Comparison of ENCODE assay signal across 7 cellular contexts in genomic region chr21:43427242-43427559, GRCh38. TPM values are rescaled to one million over a fixed set of nuclear protein-coding genes. Genes with fewer than 3 reads are reported as not detected.
DNase-seq lines count a peak whose midpoint lies in the region; ATAC-seq, FAIRE-seq and TF ChIP-seq lines count a peak whose summit lies in the region.
"Not testable (repeated sequence)": the region's sequence is repeated elsewhere in the genome, so short reads cannot be mapped to it uniquely, and the experiment has no call there.

No MANE protein-coding gene starts in this region.

- not testable (repeated sequence) for H3K14ac ChIP-seq in IMR-90 (replicated peaks; ENCODE audit: low read depth, low read length)

- H2BK5ac ChIP-seq in IMR-90 (ENCODE audit: low read depth, low read length, poor library complexity, severe bottlenecking) = not testable (repeated sequence)

- dilution Hi-C loops in IMR-90 (cut with HindIII; ENCODE audit: low sequenced_read_pairs, unreplicated experiment) = not testable (repeated sequence)

- CTCF ChIA-PET in IMR-90 (lab: Yijun Ruan, JAX); K562 (lab: Yijun Ruan, JAX; ENCODE audit: low intra/inter-chr PET ratio): not testable (repeated sequence)

- H2AFZ ChIP-seq in IMR-90 (replicated peaks; ENCODE audit: low read length, poor library complexity); K562 (ENCODE audit: low read depth, low read length): not testable (repeated sequence)

- TF ChIP-seq EP300 in K562 (IDR thresholded peaks at IDR 0.05; ENCODE audit: low read length) = not testable (repeated sequence)

- not testable (repeated sequence) for TF ChIP-seq CTCF in IMR-90 (conservative IDR thresholded peaks at IDR 0.05; ENCODE audit: low read depth, low read length); K562 (IDR thresholded peaks at IDR 0.05 in 2 of 3, conservative IDR thresholded peaks at IDR 0.05 in 1 of 3; ENCODE audit: insufficient read depth in 2 of 3, low read depth in 1 of 3, low read length in 3 of 3)

- not testable (repeated sequence) for H2BK15ac ChIP-seq in IMR-90 (ENCODE audit: low read depth, low read length)

- not testable (repeated sequence) for H3K27me3 ChIP-seq in IMR-90 (ENCODE audit: control insufficient read depth, insufficient read depth, low read length); K562 (ENCODE audit: control insufficient read depth in 2 of 2, insufficient read depth in 2 of 2, low read length in 2 of 2)

- DNase-seq in IMR-90; K562 (ENCODE audit: extremely low read depth in 1 of 4, low spot score in 3 of 4); memory B cell (ENCODE audit: low spot score in 2 of 2): not testable (repeated sequence)

- not testable (repeated sequence) for H3K9me1 ChIP-seq in IMR-90 (ENCODE audit: insufficient read depth, low read length); K562 (ENCODE audit: control insufficient read depth, insufficient read depth, low read length)

- H3K4me3 ChIP-seq in IMR-90 (ENCODE audit: insufficient read depth, low read depth, low read length); K562: not testable (repeated sequence)

- H2AK9ac ChIP-seq in IMR-90 (replicated peaks; ENCODE audit: low read depth, low read length, poor library complexity) = not testable (repeated sequence)

- intact Hi-C loops in IMR-90 (cut with micrococcal nuclease); K562 (cut with micrococcal nuclease): not testable (repeated sequence)

- H3K4me3 Mint-ChIP-seq in memory B cell = not testable (repeated sequence)

- not testable (repeated sequence) for H3K79me2 ChIP-seq in K562 (ENCODE audit: control insufficient read depth, insufficient read depth, low read length)

- H3K27me3 Mint-ChIP-seq in memory B cell = not testable (repeated sequence)

- not testable (repeated sequence) for H3K23ac ChIP-seq in IMR-90 (ENCODE audit: low read depth, low read length)

- not testable (repeated sequence) for TF ChIP-seq POLR2A in IMR-90 (IDR thresholded peaks at IDR 0.05; ENCODE audit: low read depth, low read length); K562 (conservative IDR thresholded peaks at IDR 0.05)

- not testable (repeated sequence) for H3K4me1 Mint-ChIP-seq in memory B cell

- H3K56ac ChIP-seq in IMR-90 (ENCODE audit: extremely low read depth, insufficient read depth, low read length) = not testable (repeated sequence)

- peak; percentile 77 for FAIRE-seq in K562 (lab: Jason Lieb, UNC)

- not testable (repeated sequence) for H3K4me2 ChIP-seq in IMR-90 (ENCODE audit: low read depth, low read length); K562 (ENCODE audit: insufficient read depth, low read length)

- not testable (repeated sequence) for H2BK20ac ChIP-seq in IMR-90 (ENCODE audit: low read depth, low read length)

- not testable (repeated sequence) for H3K36me3 ChIP-seq in IMR-90 (ENCODE audit: control insufficient read depth, insufficient read depth, low read length); K562 (ENCODE audit: control insufficient read depth, insufficient read depth, low read length)

- not testable (repeated sequence) for H4K91ac ChIP-seq in IMR-90 (ENCODE audit: insufficient read depth, low read depth, low read length)

- POLR2A ChIA-PET in IMR-90 (lab: Charles Lee; ENCODE audit: unreplicated experiment); K562 (lab: Yijun Ruan, JAX): not testable (repeated sequence)

- H2BK120ac ChIP-seq in IMR-90 (ENCODE audit: low read depth, low read length) = not testable (repeated sequence)

- H3K79me1 ChIP-seq in IMR-90 (ENCODE audit: low read depth in 1 of 2, low read length in 2 of 2) = not testable (repeated sequence)

- in situ Hi-C loops in IMR-90 (cut with MboI; ENCODE audit: low sequenced_read_pairs); K562 (cut with MboI): not testable (repeated sequence)

- H3K9ac ChIP-seq in IMR-90 (ENCODE audit: low read depth, low read length); K562 (ENCODE audit: insufficient read depth in 1 of 2, low read depth in 2 of 2, low read length in 2 of 2): not testable (repeated sequence)

- H4K5ac ChIP-seq in IMR-90 (ENCODE audit: low read depth, low read length) = not testable (repeated sequence)

- not testable (repeated sequence) for H3K18ac ChIP-seq in IMR-90 (ENCODE audit: low read depth, low read length)

- H3K9me3 ChIP-seq in IMR-90 (ENCODE audit: control insufficient read depth, insufficient read depth, low read length); K562 (replicated peaks; ENCODE audit: control insufficient read depth, insufficient read depth, low read depth, low read length): not testable (repeated sequence)

- not testable (repeated sequence) for H3K36me3 Mint-ChIP-seq in memory B cell

- H4K8ac ChIP-seq in IMR-90 (ENCODE audit: low read depth in 2 of 2, low read length in 2 of 2) = not testable (repeated sequence)

- not testable (repeated sequence) for H3K4ac ChIP-seq in IMR-90 (ENCODE audit: low read depth, low read length)

- not testable (repeated sequence) for H3K4me1 ChIP-seq in IMR-90 (ENCODE audit: control insufficient read depth, insufficient read depth, low read length); K562 (replicated peaks in 1 of 2; ENCODE audit: control insufficient read depth in 2 of 2, insufficient read depth in 2 of 2, low read length in 2 of 2)

- not testable (repeated sequence) for H3K9me3 Mint-ChIP-seq in memory B cell

- not testable (repeated sequence) for H2AK5ac ChIP-seq in IMR-90 (ENCODE audit: low read depth, low read length)

- H3K27ac Mint-ChIP-seq in memory B cell = not testable (repeated sequence)

- H3K27ac ChIP-seq in IMR-90 (ENCODE audit: insufficient read depth, low read length); K562 (ENCODE audit: extremely low read depth, low read depth, low read length): not testable (repeated sequence)

- ATAC-seq in GM18873 (IDR thresholded peaks at IDR 0.05; ENCODE audit: low FRiP score, unreplicated experiment) = peak; percentile 62
- peak; percentile 80 for ATAC-seq in GM21381 (IDR thresholded peaks at IDR 0.05; ENCODE audit: unreplicated experiment)
- ATAC-seq in HG02678 (IDR thresholded peaks at IDR 0.05; ENCODE audit: unreplicated experiment) = peak; percentile 80
- peak; percentile 66 for ATAC-seq in HG03108 (IDR thresholded peaks at IDR 0.05; ENCODE audit: unreplicated experiment)
- peak; percentile 88 for ATAC-seq in IMR-90 (ENCODE audit: low read depth)
- ATAC-seq in K562 = peak; percentile 95
- peak; percentile 79 for ATAC-seq in memory B cell (ENCODE audit: low read depth)

- BruUV-seq in IMR-90 (replicated peaks; lab: Mats Ljungman, UMichigan); K562 (replicated peaks; lab: Mats Ljungman, UMichigan): not testable (repeated sequence)

- not testable (repeated sequence) for TF ChIP-seq RAD21 in IMR-90 (IDR thresholded peaks at IDR 0.05; ENCODE audit: low read length); K562 (CRISPR knock-in tag; conservative IDR thresholded peaks at IDR 0.05 in 1 of 2, IDR thresholded peaks at IDR 0.05 in 1 of 2)

- not testable (repeated sequence) for H4K20me1 ChIP-seq in IMR-90 (ENCODE audit: insufficient read depth, low read length); K562 (replicated peaks; ENCODE audit: control insufficient read depth, insufficient read depth, low read length)

- no CpG with 5 or more reads among the region's 53 CpGs for WGBS in IMR-90 (ENCODE audit: extremely low coverage in 2 of 2, insufficient read length in 1 of 2), 2 experiments
- no CpG with 5 or more reads among the region's 53 CpGs for WGBS in K562 (ENCODE audit: insufficient coverage, low coverage, missing lambda C conversion rate)

RNA-seq across cellular contexts. Expression of gene SIK1, which starts 0.3 kb away (rescaled TPM):
- total RNA-seq in IMR-90 (2012; rRNA removed) (0.54 and 0.83 TPM in 2 replicates), K562 (2014; rRNA removed) (0.33 and 0.45 TPM in 2 replicates), K562 (2014; rRNA removed; fragmentation: Illumina TruSeq; extraction: Trizol) (0.80 and 1.8 TPM in 2 replicates), K562 (2015; rRNA removed; fragmentation: Illumina TruSeq; extraction: Trizol) (0.98 TPM in 1 of 2 replicates, not detected in the other), K562 (2021) (4.3 TPM in 2 replicates)
- polyA plus RNA-seq in IMR-90 (2012; rRNA removed) (1.9 and 4.0 TPM in 2 replicates), K562 (2011; rRNA removed) (1.3 and 2.7 TPM in 2 replicates), K562 (2014; fragmentation: Illumina TruSeq; extraction: Trizol) (1.5 and 1.8 TPM in 2 replicates), K562 (2014; fragmentation: Nextera tagmentation; extraction: Ambion mirVana) (not detected), K562 (2014; rRNA removed) (0.66 and 1.8 TPM in 2 replicates)
- polyA plus RNA-seq in IMR-90 (2012; cell fraction: cytosol; rRNA removed) = 3.2 and 13.9 TPM in 2 replicates
- polyA plus RNA-seq in IMR-90 (2012; cell fraction: nucleus; rRNA removed; ENCODE audit: low replicate concordance) = 88.4 and 235 TPM in 2 replicates
- 13.8 and 14.0 TPM in 2 replicates for total RNA-seq in K562 (2011; cell fraction: chromatin; rRNA removed; ENCODE audit: low replicate concordance)
- 5.0 and 7.2 TPM in 2 replicates for total RNA-seq in K562 (2011; cell fraction: nucleolus; rRNA removed)
- total RNA-seq in K562 (2011; cell fraction: nucleoplasm; rRNA removed) = 3.4 and 5.4 TPM in 2 replicates
- polyA plus RNA-seq in K562 (2011; cell fraction: cytosol; rRNA removed) = 0.04 and 0.25 TPM in 2 replicates
- 2.4 and 2.5 TPM in 2 replicates for polyA plus RNA-seq in K562 (2011; cell fraction: nucleus; rRNA removed)
- polyA plus RNA-seq in K562 (2012) = 0.03 and 0.97 TPM in 2 replicates
- polyA minus RNA-seq in K562 (2011; rRNA and poly(A)+ RNA removed) = 2.2 TPM in 1 of 2 replicates, not detected in the other
- 1.3 and 11.5 TPM in 2 replicates for polyA minus RNA-seq in K562 (2011; cell fraction: cytosol; rRNA and poly(A)+ RNA removed)
- 2.2 and 3.3 TPM in 2 replicates for polyA minus RNA-seq in K562 (2011; cell fraction: nucleus; rRNA and poly(A)+ RNA removed)
